In the genomic region with DNA sequence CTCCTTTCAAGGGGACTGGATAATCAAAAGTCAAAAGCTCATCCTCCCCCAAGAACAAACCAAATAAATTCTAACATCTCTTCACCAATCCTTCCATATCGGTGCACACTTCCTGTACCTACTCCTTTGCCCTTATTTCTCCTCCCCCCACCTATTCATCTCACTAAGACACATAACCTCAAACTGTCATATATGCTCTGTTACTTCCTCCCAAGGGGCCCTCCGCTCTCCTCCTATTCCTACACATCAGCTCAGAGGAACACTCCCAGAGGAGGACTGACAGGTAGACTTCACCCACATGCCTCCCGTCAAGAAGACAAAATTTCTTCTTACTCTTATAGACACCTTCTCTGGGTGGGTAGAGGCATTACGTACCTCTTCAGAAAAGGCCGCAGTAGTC, we compare ENCODE assay signal across 15 cellular contexts. TPM values are rescaled to one million over a fixed set of nuclear protein-coding genes. Genes with fewer than 3 reads are reported as not detected.
DNase-seq lines count a peak whose midpoint lies in the region; ATAC-seq and TF ChIP-seq lines count a peak whose summit lies in the region.
"Had no signal": no experiment of that assay in that cellular context is flagged by ENCODE, and none has a peak within 500 bp of the region (broad histone marks: within the 10 kb centered on the region; RNA-seq: fewer than 3 reads in every experiment).

No MANE protein-coding gene starts in this region.

- H4K20me1 ChIP-seq in DND-41 (ENCODE audit: insufficient read depth, low read length) (no peaks in the 10 kb centered on the region), Loucy (ENCODE audit: insufficient read depth, low read length, poor library complexity, severe bottlenecking) (no peaks in the 10 kb centered on the region)

- WGBS in spleen, 5 donors, result 59 to 83% (median 81%) methylated on average over 5 of the region's 5 CpGs

- no peak overlapping the region for H3K4me3 ChIP-seq in DND-41 (ENCODE audit: low read depth in 1 of 2, low read length in 2 of 2)
- H3K4me3 ChIP-seq in Loucy (ENCODE audit: low read length, poor library complexity, severe bottlenecking), result peak overlapping the region; percentile 62
- no peak overlapping the region for H3K4me3 ChIP-seq in spleen
- no peak overlapping the region for H3K4me3 ChIP-seq in brain microvascular endothelial cell (ENCODE audit: low read depth, low read length)
- H3K4me3 ChIP-seq in H7 (ENCODE audit: insufficient read depth, low read depth, low read length), result no peak overlapping the region
- H3K4me3 ChIP-seq: GM23338, HAP-1 had no signal

- no peaks in the 10 kb centered on the region for H3K79me2 ChIP-seq in DND-41 (ENCODE audit: insufficient read depth, low read length)
- H3K79me2 ChIP-seq in Loucy (ENCODE audit: insufficient read depth, low read length), result no peaks in the 10 kb centered on the region

- peak; percentile 39 for DNase-seq in DND-41
- peak in 35 of 42 donors; percentile 8 to 90 (median 52) for DNase-seq in head of caudate nucleus
- no peak for DNase-seq in spleen
- no peak for DNase-seq in brain microvascular endothelial cell
- DNase-seq in H7, result no peak
- DNase-seq: CD4-positive, alpha-beta T cell; CD8-positive, alpha-beta memory T cell; DMS 273 treated with DMSO at 0.1 percent for 48 hours; DMS79; GF-D8; HFFc6 had no signal

- no peak for TF ChIP-seq POLR2A in spleen (IDR thresholded peaks at IDR 0.05)

- H2AFZ ChIP-seq in DND-41 (ENCODE audit: low read depth, low read length), result peak overlapping the region; percentile 44; the same call in 1 of the 2 replicates
- peak overlapping the region; percentile 42 for H2AFZ ChIP-seq in Loucy (ENCODE audit: low read length)
- H2AFZ ChIP-seq: GM23338 had no signal

- H3K9ac ChIP-seq in DND-41 (ENCODE audit: low read depth, low read length), result no peak overlapping the region
- H3K9ac ChIP-seq in Loucy (ENCODE audit: low read depth, low read length, poor library complexity, severe bottlenecking), result peak overlapping the region; percentile 64

- H3K27me3 ChIP-seq in DND-41 (ENCODE audit: insufficient read depth, low read length, poor library complexity) (no peaks in the 10 kb centered on the region), Loucy (ENCODE audit: insufficient read depth, low read length, poor library complexity, severe bottlenecking) (no peaks in the 10 kb centered on the region), spleen (replicated peaks in 1 of 7) (peaks cover 0 to 15% (median 0%) of the 10 kb centered on the region in 7 donors), brain microvascular endothelial cell (replicated peaks) (no peaks in the 10 kb centered on the region), H7 (ENCODE audit: control insufficient read depth, insufficient read depth, low read length) (no peaks in the 10 kb centered on the region)

- H3K9me3 ChIP-seq in DND-41 (ENCODE audit: insufficient read depth, low read length, severe bottlenecking) (peaks cover 16% of the 10 kb centered on the region), Loucy (ENCODE audit: insufficient read depth, low read depth, low read length) (peaks cover 8% of the 10 kb centered on the region; the same call in 1 of the 2 replicates), spleen (peaks cover 0 to 67% (median 3%) of the 10 kb centered on the region in 8 donors)
- H3K9me3 ChIP-seq: HAP-1 had no signal

- H3K27ac ChIP-seq in DND-41 (ENCODE audit: low read length) (peak overlapping the region; percentile 72), spleen (no peak overlapping the region), brain microvascular endothelial cell (no peak overlapping the region)

- H3K4me1 ChIP-seq in DND-41 (ENCODE audit: insufficient read depth, low read length) (peaks cover 18% of the 10 kb centered on the region), Loucy (ENCODE audit: insufficient read depth, low read length, poor library complexity, severe bottlenecking) (peaks cover 29% of the 10 kb centered on the region), spleen (no peaks in the 10 kb centered on the region)
- H3K4me1 ChIP-seq: HAP-1 had no signal

- TF ChIP-seq CTCF in DND-41 (IDR thresholded peaks at IDR 0.05; ENCODE audit: borderline replicate concordance, extremely low read depth, low read length, poor library complexity, severe bottlenecking) (no peak), Loucy (conservative IDR thresholded peaks at IDR 0.05; ENCODE audit: low read length) (no peak), spleen (IDR thresholded peaks at IDR 0.05 in 8 of 11, conservative IDR thresholded peaks at IDR 0.05 in 3 of 11) (no peak), brain microvascular endothelial cell (IDR thresholded peaks at IDR 0.05; ENCODE audit: low read depth, low read length, missing control alignments) (no peak)

- no peaks in the 10 kb centered on the region for H3K9me2 ChIP-seq in Loucy (replicated peaks; ENCODE audit: low read depth, low read length)

- in situ Hi-C loops in brain microvascular endothelial cell (cut with HindIII; ENCODE audit: low pct_ligation_motif_present, low sequenced_read_pairs), result no loop called here

- intact Hi-C loops in head of caudate nucleus (cut with DNase I), result no loop called here
- intact Hi-C loops in spleen (cut with DNase I; ENCODE audit: low total_unique reads), result no loop called here

- no peaks in the 10 kb centered on the region for H3F3A ChIP-seq in Loucy (ENCODE audit: low read depth)

- H3K4me2 ChIP-seq in DND-41 (ENCODE audit: insufficient read depth, low read length) (peak overlapping the region; percentile 31; the same call in 1 of the 2 replicates), Loucy (ENCODE audit: low read depth, low read length, poor library complexity, severe bottlenecking) (peak overlapping the region; percentile 87)
- H3K4me2 ChIP-seq: GM23338 had no signal

- H3K36me3 ChIP-seq in DND-41 (ENCODE audit: insufficient read depth, low read length) (no peaks in the 10 kb centered on the region), Loucy (ENCODE audit: insufficient read depth, low read length) (no peaks in the 10 kb centered on the region), spleen (no peaks in the 10 kb centered on the region), brain microvascular endothelial cell (replicated peaks) (no peaks in the 10 kb centered on the region), H7 (replicated peaks; ENCODE audit: control insufficient read depth, insufficient read depth, low read length) (no peaks in the 10 kb centered on the region)
- H3K36me3 ChIP-seq: HAP-1 had no signal

- ATAC-seq in DND-41 (ENCODE audit: insufficient read depth, low read depth), result peak; percentile 72
- ATAC-seq: GM23338 had no signal

RNA-seq across cellular contexts. Expression of a gene that starts 48.1 kb away (rescaled TPM):
- total RNA-seq in spleen, result 10 to 100 TPM in 3 of 7 donors, 1 to 10 TPM in 4; 4.7 to 21.7 (median 7.9) TPM
- 1 to 10 TPM; 2.3 to 4.2 (median 4.1) TPM for polyA plus RNA-seq in spleen
- not detected in 2 replicates for total RNA-seq in H7 (2014; rRNA removed; shearing (Covaris generic))
- total RNA-seq: G401 had no signal

Comparison
In these comparisons a context has a peak if more than half of its experiments do, and no peak if none do; other contexts are left out.
1. DNase-seq: peak in DND-41 (single experiment) and head of caudate nucleus (35 of 42); none in spleen (single experiment), brain microvascular endothelial cell (single experiment) and H7 (single experiment).